Comparison of ENCODE assay signal across 21 cellular contexts in the genomic region with DNA sequence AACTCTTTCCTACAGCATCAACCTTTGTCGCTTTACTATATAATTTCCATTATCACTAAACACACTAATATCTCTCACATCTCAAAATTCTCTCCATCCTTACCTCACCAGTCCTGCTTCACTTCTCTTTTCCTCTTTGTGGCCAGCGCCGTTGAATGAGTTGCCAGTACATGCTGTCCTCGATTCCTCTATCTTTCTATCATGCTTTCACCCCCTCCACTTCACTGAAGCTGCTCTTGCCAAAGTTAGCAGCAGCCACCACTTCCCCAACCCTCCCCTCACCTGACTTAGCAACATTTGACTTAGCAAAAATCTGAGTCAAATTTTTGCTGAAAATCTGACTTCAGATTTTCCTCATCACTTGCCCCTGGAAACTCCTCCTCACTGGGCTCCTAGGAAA.
DNase-seq lines count a peak whose midpoint lies in the region; ATAC-seq and TF ChIP-seq lines count a peak whose summit lies in the region.
"Had no signal": no experiment of that assay in that cellular context is flagged by ENCODE, and none has a peak within 500 bp of the region (broad histone marks: within the 10 kb centered on the region; RNA-seq: fewer than 3 reads in every experiment).

No MANE protein-coding gene starts in this region.

- no peak for ATAC-seq in stimulated activated naive CD8-positive, alpha-beta T cell treated with anti-CD3 and anti-CD28 coated beads, Interleukin-15, amount 100 ng/mL, for 72 hours
- no peak for ATAC-seq in WTC11
- ATAC-seq: A549, HepG2, T-cell had no signal

- TF ChIP-seq CTCF in WTC11 (IDR thresholded peaks at IDR 0.05) (no peak), right atrium auricular region (IDR thresholded peaks at IDR 0.05) (no peak)

- no peak overlapping the region for H3K4me3 ChIP-seq in right atrium auricular region
- H3K4me3 ChIP-seq: A549, PC-9 had no signal

- H3K4me3 Mint-ChIP-seq in stimulated activated naive CD8-positive, alpha-beta T cell treated with anti-CD3 and anti-CD28 coated beads, Interleukin-15, Interleukin-2, amounts not matched to agents 100 ng/mL and 50 ng/mL, for 24 hours: no peak overlapping the region
- H3K4me3 Mint-ChIP-seq in stimulated activated naive CD8-positive, alpha-beta T cell treated with anti-CD3 and anti-CD28 coated beads, Interleukin-15, amount 100 ng/mL, for 72 hours: no peak overlapping the region
- H3K4me3 Mint-ChIP-seq in WTC11: no peak overlapping the region
- H3K4me3 Mint-ChIP-seq: T-cell had no signal

- H3K9me3 Mint-ChIP-seq in stimulated activated naive CD8-positive, alpha-beta T cell treated with anti-CD3 and anti-CD28 coated beads, Interleukin-15, Interleukin-2, amounts not matched to agents 100 ng/mL and 50 ng/mL, for 24 hours: no peaks in the 10 kb centered on the region
- no peaks in the 10 kb centered on the region for H3K9me3 Mint-ChIP-seq in stimulated activated naive CD8-positive, alpha-beta T cell treated with anti-CD3 and anti-CD28 coated beads, Interleukin-15, amount 100 ng/mL, for 72 hours
- H3K9me3 Mint-ChIP-seq in WTC11: no peaks in the 10 kb centered on the region
- H3K9me3 Mint-ChIP-seq: T-cell had no signal

- POLR2A ChIA-PET in WTC11 (lab: Charles Lee): no interaction called here

- H3K27ac ChIP-seq in right atrium auricular region: peak overlapping the region; percentile 43 to 58
- H3K27ac ChIP-seq: A549, PC-9 had no signal

- no peaks in the 10 kb centered on the region for H3K9me3 ChIP-seq in right atrium auricular region
- H3K9me3 ChIP-seq: A549, BE2C had no signal

- DNase-seq in stimulated activated naive CD8-positive, alpha-beta T cell treated with anti-CD3 and anti-CD28 coated beads, Interleukin-15, amount 100 ng/mL, for 72 hours: no peak
- DNase-seq in WTC11 (ENCODE audit: low spot score) (no peak), right atrium auricular region (ENCODE audit: low spot score) (no peak), AG08396 (ENCODE audit: low spot score) (no peak), NK-92 (lab: John Stamatoyannopoulos, UW; ENCODE audit: unreplicated experiment) (no peak), dermis blood vessel endothelial cell (no peak)
- DNase-seq: BE2C, DMS79, H7, KBM-7, MM.1S, NCI-H1417 treated with DMSO at 0.1 percent for 48 hours, NCI-H187, NCI-H446, NCI-H526, PC-9, RPMI8226, T-cell had no signal

- H3K4me1 Mint-ChIP-seq in stimulated activated naive CD8-positive, alpha-beta T cell treated with anti-CD3 and anti-CD28 coated beads, Interleukin-15, Interleukin-2, amounts not matched to agents 100 ng/mL and 50 ng/mL, for 24 hours (ENCODE audit: low read depth): peaks cover 16% of the 10 kb centered on the region
- no peaks in the 10 kb centered on the region for H3K4me1 Mint-ChIP-seq in stimulated activated naive CD8-positive, alpha-beta T cell treated with anti-CD3 and anti-CD28 coated beads, Interleukin-15, amount 100 ng/mL, for 72 hours
- peaks cover 20% of the 10 kb centered on the region for H3K4me1 Mint-ChIP-seq in WTC11
- H3K4me1 Mint-ChIP-seq: T-cell had no signal

- H3K4me1 ChIP-seq in right atrium auricular region: peaks cover 0 to 6% of the 10 kb centered on the region in 2 donors
- H3K4me1 ChIP-seq: A549 had no signal

- H3K36me3 ChIP-seq in right atrium auricular region: peaks cover 47% of the 10 kb centered on the region

- CTCF ChIA-PET in WTC11 (lab: Charles Lee): no interaction called here

- H3K36me3 Mint-ChIP-seq in stimulated activated naive CD8-positive, alpha-beta T cell treated with anti-CD3 and anti-CD28 coated beads, Interleukin-15, Interleukin-2, amounts not matched to agents 100 ng/mL and 50 ng/mL, for 24 hours (ENCODE audit: low read depth): peaks cover 88% of the 10 kb centered on the region
- H3K36me3 Mint-ChIP-seq in WTC11: peaks cover 60% of the 10 kb centered on the region

- no peaks in the 10 kb centered on the region for H3K27me3 Mint-ChIP-seq in stimulated activated naive CD8-positive, alpha-beta T cell treated with anti-CD3 and anti-CD28 coated beads, Interleukin-15, Interleukin-2, amounts not matched to agents 100 ng/mL and 50 ng/mL, for 24 hours
- H3K27me3 Mint-ChIP-seq in stimulated activated naive CD8-positive, alpha-beta T cell treated with anti-CD3 and anti-CD28 coated beads, Interleukin-15, amount 100 ng/mL, for 72 hours: no peaks in the 10 kb centered on the region
- H3K27me3 Mint-ChIP-seq in WTC11 (ENCODE audit: low read depth): no peaks in the 10 kb centered on the region
- H3K27me3 Mint-ChIP-seq: T-cell had no signal

- H3K27me3 ChIP-seq in right atrium auricular region: no peaks in the 10 kb centered on the region
- H3K27me3 ChIP-seq: BE2C had no signal

- H3K27ac Mint-ChIP-seq in stimulated activated naive CD8-positive, alpha-beta T cell treated with anti-CD3 and anti-CD28 coated beads, Interleukin-15, Interleukin-2, amounts not matched to agents 100 ng/mL and 50 ng/mL, for 24 hours: peak overlapping the region; percentile 27
- no peak overlapping the region for H3K27ac Mint-ChIP-seq in stimulated activated naive CD8-positive, alpha-beta T cell treated with anti-CD3 and anti-CD28 coated beads, Interleukin-15, amount 100 ng/mL, for 72 hours
- peak overlapping the region; percentile 38 for H3K27ac Mint-ChIP-seq in WTC11
- H3K27ac Mint-ChIP-seq: T-cell had no signal

TF ChIP-seq in WTC11, 78 proteins besides CTCF, POLR2A, EP300 and RAD21:
- TF ChIP-seq, protein P1, sequence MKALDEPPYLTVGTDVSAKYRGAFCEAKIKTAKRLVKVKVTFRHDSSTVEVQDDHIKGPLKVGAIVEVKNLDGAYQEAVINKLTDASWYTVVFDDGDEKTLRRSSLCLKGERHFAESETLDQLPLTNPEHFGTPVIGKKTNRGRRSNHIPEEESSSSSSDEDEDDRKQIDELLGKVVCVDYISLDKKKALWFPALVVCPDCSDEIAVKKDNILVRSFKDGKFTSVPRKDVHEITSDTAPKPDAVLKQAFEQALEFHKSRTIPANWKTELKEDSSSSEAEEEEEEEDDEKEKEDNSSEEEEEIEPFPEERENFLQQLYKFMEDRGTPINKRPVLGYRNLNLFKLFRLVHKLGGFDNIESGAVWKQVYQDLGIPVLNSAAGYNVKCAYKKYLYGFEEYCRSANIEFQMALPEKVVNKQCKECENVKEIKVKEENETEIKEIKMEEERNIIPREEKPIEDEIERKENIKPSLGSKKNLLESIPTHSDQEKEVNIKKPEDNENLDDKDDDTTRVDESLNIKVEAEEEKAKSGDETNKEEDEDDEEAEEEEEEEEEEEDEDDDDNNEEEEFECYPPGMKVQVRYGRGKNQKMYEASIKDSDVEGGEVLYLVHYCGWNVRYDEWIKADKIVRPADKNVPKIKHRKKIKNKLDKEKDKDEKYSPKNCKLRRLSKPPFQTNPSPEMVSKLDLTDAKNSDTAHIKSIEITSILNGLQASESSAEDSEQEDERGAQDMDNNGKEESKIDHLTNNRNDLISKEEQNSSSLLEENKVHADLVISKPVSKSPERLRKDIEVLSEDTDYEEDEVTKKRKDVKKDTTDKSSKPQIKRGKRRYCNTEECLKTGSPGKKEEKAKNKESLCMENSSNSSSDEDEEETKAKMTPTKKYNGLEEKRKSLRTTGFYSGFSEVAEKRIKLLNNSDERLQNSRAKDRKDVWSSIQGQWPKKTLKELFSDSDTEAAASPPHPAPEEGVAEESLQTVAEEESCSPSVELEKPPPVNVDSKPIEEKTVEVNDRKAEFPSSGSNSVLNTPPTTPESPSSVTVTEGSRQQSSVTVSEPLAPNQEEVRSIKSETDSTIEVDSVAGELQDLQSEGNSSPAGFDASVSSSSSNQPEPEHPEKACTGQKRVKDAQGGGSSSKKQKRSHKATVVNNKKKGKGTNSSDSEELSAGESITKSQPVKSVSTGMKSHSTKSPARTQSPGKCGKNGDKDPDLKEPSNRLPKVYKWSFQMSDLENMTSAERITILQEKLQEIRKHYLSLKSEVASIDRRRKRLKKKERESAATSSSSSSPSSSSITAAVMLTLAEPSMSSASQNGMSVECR (CRISPR knock-in tag; IDR thresholded peaks at IDR 0.05; ENCODE audit: borderline replicate concordance): no peak
- TF ChIP-seq TCF7 (CRISPR knock-in tag; IDR thresholded peaks at IDR 0.05; ENCODE audit: low read depth) (no peak), HMGA2 (CRISPR knock-in tag; IDR thresholded peaks at IDR 0.05) (no peak), ZNF671 (CRISPR knock-in tag; IDR thresholded peaks at IDR 0.05) (no peak), ZNF416 (CRISPR knock-in tag; IDR thresholded peaks at IDR 0.05) (no peak), OVOL2 (CRISPR knock-in tag; IDR thresholded peaks at IDR 0.05; ENCODE audit: borderline replicate concordance) (no peak), RELA (CRISPR knock-in tag; IDR thresholded peaks at IDR 0.05; ENCODE audit: borderline replicate concordance) (no peak), SP1 (CRISPR knock-in tag; conservative IDR thresholded peaks at IDR 0.05) (no peak)
- TF ChIP-seq, protein P2, sequence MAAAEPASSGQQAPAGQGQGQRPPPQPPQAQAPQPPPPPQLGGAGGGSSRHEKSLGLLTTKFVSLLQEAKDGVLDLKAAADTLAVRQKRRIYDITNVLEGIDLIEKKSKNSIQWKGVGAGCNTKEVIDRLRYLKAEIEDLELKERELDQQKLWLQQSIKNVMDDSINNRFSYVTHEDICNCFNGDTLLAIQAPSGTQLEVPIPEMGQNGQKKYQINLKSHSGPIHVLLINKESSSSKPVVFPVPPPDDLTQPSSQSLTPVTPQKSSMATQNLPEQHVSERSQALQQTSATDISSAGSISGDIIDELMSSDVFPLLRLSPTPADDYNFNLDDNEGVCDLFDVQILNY (CRISPR knock-in tag; IDR thresholded peaks at IDR 0.05): no peak

Comparison
In these comparisons a context has a peak if more than half of its experiments do, and no peak if none do; other contexts are left out.
1. H3K27ac Mint-ChIP-seq: peak in stimulated activated naive CD8-positive, alpha-beta T cell treated with anti-CD3 and anti-CD28 coated beads, Interleukin-15, Interleukin-2, amounts not matched to agents 100 ng/mL and 50 ng/mL, for 24 hours (single experiment) and WTC11 (single experiment); none in stimulated activated naive CD8-positive, alpha-beta T cell treated with anti-CD3 and anti-CD28 coated beads, Interleukin-15, amount 100 ng/mL, for 72 hours (0 of 2).